In the genomic region with DNA sequence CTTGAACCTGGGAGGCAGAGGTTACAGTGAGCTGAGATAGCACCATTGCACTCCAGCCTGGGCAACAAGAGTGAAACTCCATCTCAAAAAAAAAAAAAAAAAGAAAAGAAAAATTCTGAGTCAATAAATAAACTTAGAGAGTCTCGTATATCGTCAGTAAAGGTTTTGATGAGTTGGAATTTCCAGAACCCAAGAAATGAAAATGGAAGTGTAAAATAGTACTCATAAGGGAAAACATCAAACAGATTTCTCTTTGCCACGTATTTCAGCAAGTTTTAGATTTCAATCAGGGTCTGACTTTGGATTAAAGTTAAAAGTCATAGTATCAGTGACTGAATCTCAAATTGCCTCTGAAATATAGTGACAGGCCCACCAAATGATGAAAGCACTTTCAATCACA, we compare ENCODE assay signal across 18 cellular contexts.
A peak's percentile ranks its signal among the peaks of the same experiment; 100 is the strongest.
DNase-seq lines count a peak whose midpoint lies in the region; ATAC-seq and TF ChIP-seq lines count a peak whose summit lies in the region.
"Had no signal": no experiment of that assay in that cellular context is flagged by ENCODE, and none has a peak within 500 bp of the region (broad histone marks: within the 10 kb centered on the region; RNA-seq: fewer than 3 reads in every experiment).

No MANE protein-coding gene starts in this region.

- intact Hi-C loops in activated T-helper 2 cell treated with anti-CD3 and anti-CD28 coated beads, Interferon-gamma antibody, Interleukin-2, Interleukin-4, amounts not matched to agents 10 μg/mL and 5 μg/mL and 100 μg/mL, durations not matched to agents 14 hours and 24 hours and 36 hours (cut with micrococcal nuclease), result no loop called here

- H3K27ac Mint-ChIP-seq in activated T-helper 17 cell treated with anti-CD3 and anti-CD28 coated beads, Interleukin-2, amount 50 U/mL, for 72 hours, result no peak overlapping the region
- H3K27ac Mint-ChIP-seq in activated T-helper 2 cell treated with anti-CD3 and anti-CD28 coated beads, Interferon-gamma antibody, Interleukin-2, Interleukin-4, amounts not matched to agents 10 μg/mL and 5 μg/mL and 100 μg/mL, durations not matched to agents 14 hours and 24 hours and 36 hours, result no peak overlapping the region
- H3K27ac Mint-ChIP-seq: B cell; CD4-positive, CD25-positive, alpha-beta regulatory T cell; CD8-positive, alpha-beta T cell; GM23338; HFFc6 had no signal

- H3K9me3 Mint-ChIP-seq in activated T-helper 17 cell treated with anti-CD3 and anti-CD28 coated beads, Interleukin-2, amount 50 U/mL, for 72 hours, result peaks cover 9% of the 10 kb centered on the region
- peaks cover 20% of the 10 kb centered on the region for H3K9me3 Mint-ChIP-seq in activated T-helper 2 cell treated with anti-CD3 and anti-CD28 coated beads, Interferon-gamma antibody, Interleukin-2, Interleukin-4, amounts not matched to agents 10 μg/mL and 5 μg/mL and 100 μg/mL, durations not matched to agents 14 hours and 24 hours and 36 hours

- no peak overlapping the region for H3K4me3 ChIP-seq in GM12865 (ENCODE audit: low read depth, low read length)
- H3K4me3 ChIP-seq: BLaER1, GM23338, HAP-1 had no signal

- no peaks in the 10 kb centered on the region for H3K4me1 Mint-ChIP-seq in activated T-helper 17 cell treated with anti-CD3 and anti-CD28 coated beads, Interleukin-2, amount 50 U/mL, for 72 hours
- H3K4me1 Mint-ChIP-seq in activated T-helper 2 cell treated with anti-CD3 and anti-CD28 coated beads, Interferon-gamma antibody, Interleukin-2, Interleukin-4, amounts not matched to agents 10 μg/mL and 5 μg/mL and 100 μg/mL, durations not matched to agents 14 hours and 24 hours and 36 hours (ENCODE audit: low read depth), result no peaks in the 10 kb centered on the region
- H3K4me1 Mint-ChIP-seq: B cell; CD4-positive, CD25-positive, alpha-beta regulatory T cell had no signal

- no peaks in the 10 kb centered on the region for H3K36me3 Mint-ChIP-seq in activated T-helper 17 cell treated with anti-CD3 and anti-CD28 coated beads, Interleukin-2, amount 50 U/mL, for 72 hours (ENCODE audit: low read depth)
- H3K36me3 Mint-ChIP-seq in activated T-helper 2 cell treated with anti-CD3 and anti-CD28 coated beads, Interferon-gamma antibody, Interleukin-2, Interleukin-4, amounts not matched to agents 10 μg/mL and 5 μg/mL and 100 μg/mL, durations not matched to agents 14 hours and 24 hours and 36 hours (ENCODE audit: low read depth), result no peaks in the 10 kb centered on the region
- H3K36me3 Mint-ChIP-seq: CD4-positive, CD25-positive, alpha-beta regulatory T cell; CD8-positive, alpha-beta T cell had no signal

- TF ChIP-seq CTCF in GM12865 (IDR thresholded peaks at IDR 0.05; ENCODE audit: insufficient read depth, low read depth, low read length, missing control alignments), result no peak

- H3K4me3 Mint-ChIP-seq in activated T-helper 17 cell treated with anti-CD3 and anti-CD28 coated beads, Interleukin-2, amount 50 U/mL, for 72 hours, result no peak overlapping the region
- H3K4me3 Mint-ChIP-seq in activated T-helper 2 cell treated with anti-CD3 and anti-CD28 coated beads, Interferon-gamma antibody, Interleukin-2, Interleukin-4, amounts not matched to agents 10 μg/mL and 5 μg/mL and 100 μg/mL, durations not matched to agents 14 hours and 24 hours and 36 hours (ENCODE audit: low read depth), result no peak overlapping the region
- H3K4me3 Mint-ChIP-seq: B cell; CD4-positive, CD25-positive, alpha-beta regulatory T cell; CD8-positive, alpha-beta T cell; GM23338; HFFc6 had no signal

- no peaks in the 10 kb centered on the region for H3K27me3 Mint-ChIP-seq in activated T-helper 17 cell treated with anti-CD3 and anti-CD28 coated beads, Interleukin-2, amount 50 U/mL, for 72 hours
- H3K27me3 Mint-ChIP-seq in activated T-helper 2 cell treated with anti-CD3 and anti-CD28 coated beads, Interferon-gamma antibody, Interleukin-2, Interleukin-4, amounts not matched to agents 10 μg/mL and 5 μg/mL and 100 μg/mL, durations not matched to agents 14 hours and 24 hours and 36 hours (ENCODE audit: low read depth), result no peaks in the 10 kb centered on the region
- H3K27me3 Mint-ChIP-seq: B cell; CD4-positive, CD25-positive, alpha-beta regulatory T cell had no signal

- DNase-seq in activated CD4-positive, CD25-positive, alpha-beta regulatory T cell (lab: John Stamatoyannopoulos, UW), result no peak
- DNase-seq in GM12865 (ENCODE audit: low read depth), result peak; percentile 4
- DNase-seq in activated T-helper 2 cell treated with anti-CD3 and anti-CD28 coated beads, Interferon-gamma antibody, Interleukin-2, Interleukin-4, amounts not matched to agents 10 μg/mL and 5 μg/mL and 100 μg/mL, durations not matched to agents 14 hours and 24 hours and 36 hours (ENCODE audit: low spot score), result no peak
- no peak for DNase-seq in DMS53 (lab: John Stamatoyannopoulos, UW)
- DNase-seq: Caco-2; CD4-positive, CD25-positive, alpha-beta regulatory T cell; CD8-positive, alpha-beta T cell; DMS153; DMS79; EL; GDM1; HFFc6 had no signal

- ATAC-seq in activated CD4-positive, CD25-positive, alpha-beta regulatory T cell treated with anti-CD3 and anti-CD28 coated beads, Interleukin-2, amount 50 U/mL, for 24 hours, result peak; percentile 25 to 56
- ATAC-seq in activated T-helper 17 cell treated with anti-CD3 and anti-CD28 coated beads, Interleukin-2, amount 50 U/mL, for 72 hours (replicated peaks), result peak; percentile 57
- ATAC-seq: CD8-positive, alpha-beta T cell; GM23338 had no signal
